Comparison of ENCODE assay signal across 1 cellular context in the genomic region with DNA sequence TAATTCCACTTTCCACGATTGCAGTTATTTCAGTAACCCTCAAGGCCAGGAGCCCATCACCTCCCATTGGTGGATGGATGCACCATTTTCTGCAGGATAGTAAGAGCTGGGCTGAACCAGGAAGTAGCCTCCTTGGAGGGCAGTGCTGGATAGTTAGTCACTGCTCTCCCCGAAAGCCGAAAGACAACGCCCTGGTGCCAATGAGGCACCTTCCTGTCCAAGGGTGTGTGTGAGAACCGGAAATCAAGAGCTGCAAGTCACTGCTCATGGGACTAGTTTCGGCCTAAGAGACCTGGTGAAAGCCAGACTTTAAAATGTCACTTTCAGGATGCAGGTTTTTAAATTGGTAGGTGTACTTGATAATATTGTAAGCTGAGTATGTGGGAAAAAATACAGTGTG.
TF ChIP-seq lines count a peak whose summit lies in the region.

No MANE protein-coding gene starts in this region.

TF ChIP-seq in endothelial cell of umbilical vein, 7 proteins besides CTCF, POLR2A, EP300 and RAD21 (continued from another document):
- TF ChIP-seq GATA2 (IDR thresholded peaks at IDR 0.05; ENCODE audit: insufficient read depth, insufficient read length, low read depth, low read length) (no peak), POLR2AphosphoS5 (IDR thresholded peaks at IDR 0.05; ENCODE audit: insufficient read depth, low read depth, low read length) (no peak), MAX (IDR thresholded peaks at IDR 0.05; ENCODE audit: insufficient read depth, insufficient read length) (no peak), MYC (IDR thresholded peaks at IDR 0.05; ENCODE audit: low read depth, low read length) (no peak), EZH2 (IDR thresholded peaks at IDR 0.05; ENCODE audit: borderline replicate concordance, low read depth, low read length, severe bottlenecking) (no peak), FOS (IDR thresholded peaks at IDR 0.05; ENCODE audit: borderline replicate concordance, insufficient read depth, low read length) (no peak)
